ENCODE assay signal across 1 cellular context in genomic region chr1:70333245-70333644, GRCh38.
TF ChIP-seq lines count a peak whose summit lies in the region.

No MANE protein-coding gene starts in this region.

TF ChIP-seq in K562, 482 proteins besides CTCF, POLR2A, EP300 and RAD21:
- TF ChIP-seq ZNF174 (CRISPR knock-in tag; IDR thresholded peaks at IDR 0.05): no peak
- peak; percentile 29; the same call in 1 of the 2 replicates for TF ChIP-seq PKNOX1 (IDR thresholded peaks at IDR 0.05)
TF ChIP-seq in K562: peak in this region for 1.
